ENCODE assay signal across 12 cellular contexts in the genomic region with DNA sequence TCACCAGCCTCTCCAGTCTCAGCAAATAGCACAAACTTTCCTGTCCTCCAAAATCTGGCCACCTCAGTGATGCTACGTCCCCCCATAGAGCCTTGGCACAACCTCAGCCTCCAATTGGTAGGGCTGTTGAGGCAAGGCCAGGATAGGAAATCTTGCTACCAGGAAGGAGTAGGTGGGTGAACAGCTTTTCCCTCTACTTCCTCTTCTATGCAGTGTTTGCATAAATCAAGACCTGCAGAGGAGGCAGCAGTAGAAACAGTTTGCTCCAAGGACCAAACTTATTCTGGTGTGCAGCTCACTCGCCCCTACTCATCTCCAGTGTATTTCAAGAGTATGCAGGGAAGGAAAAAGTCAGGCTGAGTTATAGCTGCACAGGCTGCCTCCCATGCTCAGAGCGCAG. TPM values are rescaled to one million over a fixed set of nuclear protein-coding genes. Genes with fewer than 3 reads are reported as not detected.
A peak's percentile ranks its signal among the peaks of the same experiment; 100 is the strongest.
DNase-seq lines count a peak whose midpoint lies in the region; ATAC-seq and TF ChIP-seq lines count a peak whose summit lies in the region.
"Had no signal": no experiment of that assay in that cellular context is flagged by ENCODE, and none has a peak within 500 bp of the region (broad histone marks: within the 10 kb centered on the region; RNA-seq: fewer than 3 reads in every experiment).

No MANE protein-coding gene starts in this region.

- H3K4me3 ChIP-seq in Peyer's patch, result peak overlapping the region in 1 of 4 donors; percentile 47
- no peak overlapping the region for H3K4me3 ChIP-seq in esophagus (ENCODE audit: low read depth in 1 of 2, low read length in 2 of 2)
- no peak overlapping the region for H3K4me3 ChIP-seq in sigmoid colon

- no peak for TF ChIP-seq EP300 in sigmoid colon (IDR thresholded peaks at IDR 0.05)

- intact Hi-C loops in sigmoid colon (cut with DNase I), result no loop called here

- H3K9me3 ChIP-seq in Peyer's patch, result no peaks in the 10 kb centered on the region
- no peaks in the 10 kb centered on the region for H3K9me3 ChIP-seq in esophagus (ENCODE audit: control insufficient read depth in 2 of 2, insufficient read depth in 1 of 2, low read depth in 1 of 2, low read length in 1 of 2)
- H3K9me3 ChIP-seq in sigmoid colon, result no peaks in the 10 kb centered on the region

- TF ChIP-seq CTCF in Peyer's patch (IDR thresholded peaks at IDR 0.05) (no peak), sigmoid colon (IDR thresholded peaks at IDR 0.05) (no peak)

- ATAC-seq in HG03039 (IDR thresholded peaks at IDR 0.05; ENCODE audit: unreplicated experiment), result no peak

- WGBS in esophagus, 2 donors, result 68 to 79% methylated on average over 3 of the region's 3 CpGs
- WGBS in sigmoid colon, 2 donors, result 53 to 73% methylated on average over 3 of the region's 3 CpGs

- peaks cover 0 to 19% (median 4%) of the 10 kb centered on the region in 4 donors for H3K4me1 ChIP-seq in Peyer's patch
- H3K4me1 ChIP-seq in esophagus (ENCODE audit: control insufficient read depth in 2 of 2, insufficient read depth in 2 of 2, low read length in 1 of 2), result no peaks in the 10 kb centered on the region
- no peaks in the 10 kb centered on the region for H3K4me1 ChIP-seq in sigmoid colon

- H3K27ac ChIP-seq in Peyer's patch (peak overlapping the region; percentile 70 to 84 (median 74)), esophagus (ENCODE audit: low read depth in 2 of 2, low read length in 1 of 2) (peak overlapping the region; percentile 12 to 51), sigmoid colon (peak overlapping the region; percentile 9 to 61 (median 38))

- CTCF ChIA-PET in HEK293T (lab: Yijun Ruan, JAX), result no interaction called here

- no peak for TF ChIP-seq POLR2A in Peyer's patch (IDR thresholded peaks at IDR 0.05)
- no peak for TF ChIP-seq POLR2A in sigmoid colon (IDR thresholded peaks at IDR 0.05)

- H3K36me3 ChIP-seq in Peyer's patch (no peaks in the 10 kb centered on the region), esophagus (ENCODE audit: control insufficient read depth in 2 of 2, insufficient read depth in 2 of 2, low read length in 1 of 2) (no peaks in the 10 kb centered on the region), sigmoid colon (no peaks in the 10 kb centered on the region)

- DNase-seq in HEK293T (ENCODE audit: extremely low spot score) (peak; percentile 2), Peyer's patch (no peak), sigmoid colon (no peak), COR-L47 (lab: John Stamatoyannopoulos, UW) (no peak), inferior parietal cortex (ENCODE audit: extremely low spot score) (no peak), activated gamma-delta T cell treated with Interleukin-2 at 50 U/mL for 16 hours (no peak)
- DNase-seq: MM.1S had no signal

- POLR2A ChIA-PET in HEK293T (lab: Yijun Ruan, JAX), result interaction anchor here (3.1 kb wide), 1 partner anchor 23 kb away, joined by 9 read pairs; a partner anchor contains a TSS

- H3K27me3 ChIP-seq in Peyer's patch (no peaks in the 10 kb centered on the region), esophagus (ENCODE audit: control insufficient read depth in 1 of 2, insufficient read depth in 2 of 2, low read length in 2 of 2) (no peaks in the 10 kb centered on the region), sigmoid colon (no peaks in the 10 kb centered on the region)

TF ChIP-seq in HEK293T, 16 proteins besides CTCF, POLR2A, EP300 and RAD21:
- no peak for TF ChIP-seq HDGF (IDR thresholded peaks at IDR 0.05; ENCODE audit: borderline replicate concordance)
TF ChIP-seq in HEK293T: peak in this region for 0.

RNA-seq across cellular contexts. Expression of a gene that starts 0.7 kb away (rescaled TPM):
- total RNA-seq in Peyer's patch (10 to 100 TPM in 2 of 4 donors, 1 to 10 TPM in 2; 1.1 to 12.4 (median 6.6) TPM), sigmoid colon (1 to 10 TPM; 2.1 to 3.9 (median 3.1) TPM)
- polyA plus RNA-seq in esophagus (under 1 TPM; 0.41 to 0.57 TPM), sigmoid colon (10 to 100 TPM in 1 of 3 donors, 1 to 10 TPM in 1, under 1 TPM in 1; 0.69 to 11.9 (median 1.2) TPM)
- total RNA-seq: Daoy, renal cortical epithelial cell had no signal

RNA-seq across cellular contexts. Expression of a gene that starts 15.7 kb away (rescaled TPM):
- total RNA-seq in Peyer's patch (not detected), sigmoid colon (not detected)
- polyA plus RNA-seq in esophagus (under 1 TPM in 1 of 2 donors, not detected in 1; 0.04 TPM), sigmoid colon (not detected)
- total RNA-seq: Daoy, dermis blood vessel endothelial cell, renal cortical epithelial cell had no signal

RNA-seq across cellular contexts. Expression of a gene that starts 19.7 kb away (rescaled TPM):
- total RNA-seq in Peyer's patch (not detected), sigmoid colon (under 1 TPM in 1 of 4 donors, not detected in 3; 0.27 TPM)
- polyA plus RNA-seq in esophagus (under 1 TPM in 1 of 2 donors, not detected in 1; 0.01 TPM), sigmoid colon (under 1 TPM in 2 of 3 donors, not detected in 1; 0.09 to 0.46 TPM)
- total RNA-seq: Daoy, dermis blood vessel endothelial cell, renal cortical epithelial cell had no signal

RNA-seq across cellular contexts. Expression of a gene that starts 23.0 kb away (rescaled TPM):
- total RNA-seq in Peyer's patch (1 to 10 TPM; 3.4 to 6.7 (median 4.1) TPM), sigmoid colon (1 to 10 TPM; 5.0 to 6.9 (median 5.8) TPM)
- polyA plus RNA-seq in esophagus (10 to 100 TPM in 1 of 2 donors, 1 to 10 TPM in 1; 4.0 to 13.1 TPM), sigmoid colon (10 to 100 TPM in 1 of 3 donors, 1 to 10 TPM in 2; 3.0 to 12.8 (median 5.1) TPM)

RNA-seq across cellular contexts. Expression of a gene that starts 23.1 kb away (rescaled TPM):
- total RNA-seq in Peyer's patch (10 to 100 TPM; 15.3 to 38.8 (median 21.2) TPM), sigmoid colon (1 to 10 TPM; 3.6 to 7.3 (median 5.3) TPM)
- polyA plus RNA-seq in esophagus (10 to 100 TPM in 1 of 2 donors, 1 to 10 TPM in 1; 6.2 to 11.1 TPM), sigmoid colon (10 to 100 TPM in 1 of 3 donors, 1 to 10 TPM in 2; 6.6 to 17.3 (median 7.4) TPM)
